22 cellular contexts compared by ENCODE assay signal in the genomic region with DNA sequence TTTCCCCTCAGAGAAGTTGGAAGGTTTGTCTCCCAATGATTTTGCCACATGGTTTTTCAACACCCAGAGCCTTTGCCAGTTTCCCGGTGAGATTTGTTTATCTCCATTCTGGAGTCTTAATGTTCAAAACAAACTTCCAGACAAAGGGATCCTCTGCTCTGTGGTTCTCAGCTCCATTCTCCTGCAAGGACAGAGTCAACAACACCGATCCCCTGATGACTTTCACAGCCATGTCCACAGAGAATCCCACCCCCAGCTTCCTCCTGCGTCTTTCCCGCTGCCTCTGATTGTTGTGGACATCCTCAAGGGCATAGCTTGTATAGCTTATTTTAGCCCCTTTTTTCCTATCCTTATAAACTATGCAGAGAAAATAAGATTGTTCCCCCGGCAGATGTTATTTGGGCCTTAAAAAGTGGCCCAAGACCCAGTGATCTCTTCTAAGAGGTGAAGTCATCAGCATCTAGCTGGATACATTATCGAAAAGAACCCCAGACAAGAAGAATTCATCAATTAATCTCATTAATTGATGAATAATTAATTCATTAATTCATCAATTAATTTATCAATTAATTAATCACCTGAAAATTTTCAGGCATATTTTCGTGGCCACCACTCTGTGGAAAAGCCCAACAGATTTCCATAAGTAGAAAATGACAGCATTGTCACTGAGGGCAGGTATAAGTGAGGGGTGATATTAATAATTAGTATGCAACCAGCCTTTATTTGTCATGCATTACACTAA.
"Had no signal": no experiment of that assay in that cellular context is flagged by ENCODE, and none has a peak within 500 bp of the region (broad histone marks: within the 10 kb centered on the region; RNA-seq: fewer than 3 reads in every experiment).

No MANE protein-coding gene starts in this region.

- H3K79me2 ChIP-seq: hepatocyte had no signal

- H3K27ac Mint-ChIP-seq: naive B cell, nephron, progenitor cell of endocrine pancreas, type B pancreatic cell had no signal

- DNase-seq: cortex of kidney; effector memory CD4-positive, alpha-beta T cell; glutamatergic neuron; kidney; left cardiac atrium; left ventricle myocardium superior; mesendoderm; naive B cell; occipital lobe; pancreas; small intestine; stimulated activated CD4-positive, alpha-beta T cell treated with anti-CD3 and anti-CD28 coated beads, Interleukin-12 subunit alpha, Interleukin-12 subunit beta, amount 100 ng/mL, for 4 hours; stimulated activated naive CD4-positive, alpha-beta T cell; stomach had no signal

- H2AFZ ChIP-seq: hepatocyte had no signal

- FAIRE-seq: kidney, pancreas, small intestine, urothelium cell line had no signal

- H3K36me3 ChIP-seq: esophagus muscularis mucosa, gastroesophageal sphincter, pancreas, stomach had no signal

- H3K36me3 Mint-ChIP-seq: naive B cell, type B pancreatic cell had no signal

- H3K27me3 ChIP-seq: esophagus muscularis mucosa, gastroesophageal sphincter had no signal

- H3K4me3 Mint-ChIP-seq: nephron, type B pancreatic cell had no signal

- H3K9me3 Mint-ChIP-seq: nephron, type B pancreatic cell had no signal

- H3K9me3 ChIP-seq: esophagus muscularis mucosa, gastroesophageal sphincter, pancreas, stomach had no signal

- H3K4me3 ChIP-seq: esophagus muscularis mucosa, gastroesophageal sphincter, hepatocyte, lung, pancreas, stomach had no signal

- H3K27ac ChIP-seq: gastroesophageal sphincter, hepatocyte, pancreas, stomach had no signal

- H3K4me2 ChIP-seq: hepatocyte had no signal
